Comparison of ENCODE assay signal across 17 cellular contexts in the genomic region with DNA sequence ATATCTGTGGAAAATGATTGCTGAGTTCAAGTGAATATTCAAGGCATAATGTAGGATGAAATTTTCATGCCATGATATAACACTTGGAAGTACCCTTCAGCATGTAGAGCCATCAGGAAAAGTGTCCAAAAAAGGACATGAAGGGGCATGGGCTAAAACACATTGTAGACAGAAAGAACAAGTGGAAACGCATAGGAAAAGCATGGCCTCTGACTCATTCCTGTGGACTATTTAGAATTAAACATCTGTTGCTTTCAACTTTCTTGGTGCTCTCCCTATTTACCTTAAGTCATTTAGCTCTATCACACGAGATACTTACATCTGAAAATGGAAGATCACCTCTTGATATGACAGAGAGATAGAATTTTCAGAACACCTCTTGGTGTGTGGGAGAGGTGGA.
DNase-seq lines count a peak whose midpoint lies in the region; ATAC-seq and TF ChIP-seq lines count a peak whose summit lies in the region.
"Had no signal": no experiment of that assay in that cellular context is flagged by ENCODE, and none has a peak within 500 bp of the region (broad histone marks: within the 10 kb centered on the region; RNA-seq: fewer than 3 reads in every experiment).

No MANE protein-coding gene starts in this region.

- no peaks in the 10 kb centered on the region for H3K36me3 Mint-ChIP-seq in GM23338 (ENCODE audit: low read depth)
- no peaks in the 10 kb centered on the region for H3K36me3 Mint-ChIP-seq in chondrocyte (ENCODE audit: low read depth)
- H3K36me3 Mint-ChIP-seq in activated naive CD8-positive, alpha-beta T cell treated with anti-CD3 and anti-CD28 coated beads for 36 hours: no peaks in the 10 kb centered on the region

- no peaks in the 10 kb centered on the region for H3K79me2 ChIP-seq in GM23338 (replicated peaks; ENCODE audit: insufficient read depth)
- no peaks in the 10 kb centered on the region for H3K79me2 ChIP-seq in OCI-LY1 (ENCODE audit: insufficient read depth, low read length)

- H3K9me2 ChIP-seq in GM23338 (ENCODE audit: insufficient read depth) (no peaks in the 10 kb centered on the region), OCI-LY1 (ENCODE audit: low read depth, low read length) (no peaks in the 10 kb centered on the region)

- H3K9ac ChIP-seq in OCI-LY1 (ENCODE audit: low read length): no peak overlapping the region
- H3K9ac ChIP-seq: BLaER1 treated with 17β-estradiol and CSF1 and Interleukin-3, amounts not matched to agents 10 nM and 100 nM had no signal

- H3K27me3 ChIP-seq in GM23338 (ENCODE audit: insufficient read depth) (no peaks in the 10 kb centered on the region), OCI-LY1 (ENCODE audit: insufficient read depth, low read length) (no peaks in the 10 kb centered on the region)
- H3K27me3 ChIP-seq: BLaER1 treated with 17β-estradiol and CSF1 and Interleukin-3, amounts not matched to agents 10 nM and 100 nM; SJCRH30 had no signal

- H3K9me3 Mint-ChIP-seq in GM23338: no peaks in the 10 kb centered on the region; the same call in 2 of the 3 replicates
- H3K9me3 Mint-ChIP-seq in chondrocyte (ENCODE audit: low read depth): no peaks in the 10 kb centered on the region
- H3K9me3 Mint-ChIP-seq in activated naive CD8-positive, alpha-beta T cell treated with anti-CD3 and anti-CD28 coated beads for 36 hours: no peaks in the 10 kb centered on the region

- no peaks in the 10 kb centered on the region for H3K36me3 ChIP-seq in GM23338 (ENCODE audit: insufficient read depth)
- H3K36me3 ChIP-seq in OCI-LY1 (ENCODE audit: insufficient read depth, low read length): peaks cover 6% of the 10 kb centered on the region; the same call in 1 of the 2 replicates
- H3K36me3 ChIP-seq: BLaER1 treated with 17β-estradiol and CSF1 and Interleukin-3, amounts not matched to agents 10 nM and 100 nM; HAP-1; SJCRH30 had no signal

- H3K4me1 ChIP-seq in GM23338 (ENCODE audit: insufficient read depth) (peaks cover 36% of the 10 kb centered on the region), OCI-LY1 (ENCODE audit: insufficient read depth, low read length, severe bottlenecking) (peaks cover 89% of the 10 kb centered on the region)
- H3K4me1 ChIP-seq: A549 had no signal

- TF ChIP-seq CTCF in GM23338 (conservative IDR thresholded peaks at IDR 0.05; ENCODE audit: low read depth in 2 of 2): no peak
- TF ChIP-seq CTCF in OCI-LY1 (IDR thresholded peaks at IDR 0.05; ENCODE audit: low read length): no peak
- no peak for TF ChIP-seq CTCF in chondrocyte (IDR thresholded peaks at IDR 0.05)

- H3K4me3 ChIP-seq in GM23338: no peak overlapping the region
- H3K4me3 ChIP-seq in OCI-LY1 (ENCODE audit: low read depth, low read length, poor library complexity, severe bottlenecking): no peak overlapping the region
- H3K4me3 ChIP-seq: A549; BLaER1 treated with 17β-estradiol and CSF1 and Interleukin-3, amounts not matched to agents 10 nM and 100 nM; HAP-1; PC-9; SJCRH30 had no signal

- no peaks in the 10 kb centered on the region for H3F3A ChIP-seq in GM23338 (replicated peaks; ENCODE audit: low read depth)
- 0 out of 2 replicates have a peak, but pooled peaks cover 4% of the 10 kb centered on the region for H3F3A ChIP-seq in OCI-LY1 (ENCODE audit: insufficient read depth, low read length)

- no peak overlapping the region for H3K27ac ChIP-seq in GM23338 (ENCODE audit: low read depth)
- peak overlapping the region; percentile 17 for H3K27ac ChIP-seq in OCI-LY1 (ENCODE audit: low read depth, low read length, poor library complexity, severe bottlenecking)
- H3K27ac ChIP-seq: A549; BLaER1 treated with 17β-estradiol and CSF1 and Interleukin-3, amounts not matched to agents 10 nM and 100 nM; PC-9; SJCRH30 had no signal

- H3K27ac Mint-ChIP-seq in GM23338: no peak overlapping the region
- H3K27ac Mint-ChIP-seq in chondrocyte (ENCODE audit: unreplicated experiment): peak overlapping the region; percentile 15
- no peak overlapping the region for H3K27ac Mint-ChIP-seq in activated naive CD8-positive, alpha-beta T cell treated with anti-CD3 and anti-CD28 coated beads for 36 hours

- no peak overlapping the region for H3K4me3 Mint-ChIP-seq in GM23338
- no peak overlapping the region for H3K4me3 Mint-ChIP-seq in chondrocyte (ENCODE audit: unreplicated experiment)
- no peak overlapping the region for H3K4me3 Mint-ChIP-seq in activated naive CD8-positive, alpha-beta T cell treated with anti-CD3 and anti-CD28 coated beads for 36 hours

- no peak for ATAC-seq in GM23338
- ATAC-seq in left ventricle myocardium superior: no peak
- no peak for ATAC-seq in Right ventricle myocardium inferior
- no peak for ATAC-seq in GM18502 (IDR thresholded peaks at IDR 0.05; ENCODE audit: poor library complexity, unreplicated experiment)
- ATAC-seq: A549 had no signal

- no peaks in the 10 kb centered on the region for H3K27me3 Mint-ChIP-seq in GM23338 (ENCODE audit: insufficient read depth, low read depth, poor library complexity)
- no peaks in the 10 kb centered on the region for H3K27me3 Mint-ChIP-seq in chondrocyte (ENCODE audit: low read depth)
- H3K27me3 Mint-ChIP-seq in activated naive CD8-positive, alpha-beta T cell treated with anti-CD3 and anti-CD28 coated beads for 36 hours: no peaks in the 10 kb centered on the region

- no peaks in the 10 kb centered on the region for H3K9me3 ChIP-seq in OCI-LY1 (ENCODE audit: low read length)
- H3K9me3 ChIP-seq: A549; BLaER1 treated with 17β-estradiol and CSF1 and Interleukin-3, amounts not matched to agents 10 nM and 100 nM; HAP-1; SJCRH30 had no signal

- no peaks in the 10 kb centered on the region for H4K20me1 ChIP-seq in GM23338 (replicated peaks; ENCODE audit: insufficient read depth)
- H4K20me1 ChIP-seq in OCI-LY1 (ENCODE audit: insufficient read depth, low read length): no peaks in the 10 kb centered on the region
- H4K20me1 ChIP-seq: BLaER1 treated with 17β-estradiol and CSF1 and Interleukin-3, amounts not matched to agents 10 nM and 100 nM had no signal

- H2AFZ ChIP-seq in GM23338: no peak overlapping the region
- no peak overlapping the region for H2AFZ ChIP-seq in OCI-LY1 (ENCODE audit: low read length)
- H2AFZ ChIP-seq: PC-9 had no signal

- H3K4me2 ChIP-seq in GM23338 (peak overlapping the region; percentile 46; the same call in 1 of the 2 replicates), OCI-LY1 (ENCODE audit: low read length) (no peak overlapping the region)
- H3K4me2 ChIP-seq: A549; BLaER1 treated with 17β-estradiol and CSF1 and Interleukin-3, amounts not matched to agents 10 nM and 100 nM; PC-9 had no signal

- peaks cover 35% of the 10 kb centered on the region for H3K4me1 Mint-ChIP-seq in GM23338
- H3K4me1 Mint-ChIP-seq in chondrocyte (ENCODE audit: low read depth): peaks cover 53% of the 10 kb centered on the region
- no peaks in the 10 kb centered on the region for H3K4me1 Mint-ChIP-seq in activated naive CD8-positive, alpha-beta T cell treated with anti-CD3 and anti-CD28 coated beads for 36 hours

- no peak for DNase-seq in GM23338 (ENCODE audit: low spot score)
- no peak for DNase-seq in chondrocyte (ENCODE audit: low spot score)
- DNase-seq in glomerular endothelial cell (ENCODE audit: extremely low read depth, low read depth, low spot score): peak; percentile 18
- DNase-seq in left ventricle myocardium superior: no peak
- DNase-seq in Right ventricle myocardium inferior (ENCODE audit: missing footprints): no peak
- DNase-seq in activated naive CD8-positive, alpha-beta T cell treated with anti-CD3 and anti-CD28 coated beads for 36 hours: no peak
- DNase-seq: NCI-H1694 treated with DMSO at 0.1 percent for 48 hours, NCI-H2107, NCI-H2227 treated with DMSO at 0.1 percent for 48 hours, NCI-H510A treated with DMSO at 0.1 percent for 48 hours, PC-9, SJCRH30 had no signal

- intact Hi-C loops in left ventricle myocardium superior (cut with micrococcal nuclease) (no loop called here), Right ventricle myocardium inferior (cut with DNase I) (loop anchor here (10.0 kb wide), 1 partner anchor 241 kb away; no protein-coding TSS in a partner anchor)

TF ChIP-seq in GM23338, 12 proteins besides CTCF, POLR2A, EP300 and RAD21 (continues in another document):
- TF ChIP-seq POLR2AphosphoS5 (IDR thresholded peaks at IDR 0.05; ENCODE audit: low read depth) (no peak), JUNB (IDR thresholded peaks at IDR 0.05; ENCODE audit: unreplicated experiment) (no peak), STAT1 (IDR thresholded peaks at IDR 0.05; ENCODE audit: unreplicated experiment) (no peak)
